Comparison of ENCODE assay signal across 8 cellular contexts in genomic region chr12:56521209-56521589, GRCh38. TPM values are rescaled to one million over a fixed set of nuclear protein-coding genes. Genes with fewer than 3 reads are reported as not detected.
DNase-seq lines count a peak whose midpoint lies in the region; ATAC-seq, FAIRE-seq and TF ChIP-seq lines count a peak whose summit lies in the region.

No MANE protein-coding gene starts in this region.

- H3K27ac ChIP-seq in HUES48 (ENCODE audit: low read depth, low read length) = peak overlapping the region; percentile 59
- no peak overlapping the region for H3K27ac ChIP-seq in iPS-20b (ENCODE audit: low read length)

- no peak for FAIRE-seq in GM12891 (lab: Jason Lieb, UNC)

- H3K4me3 Mint-ChIP-seq in activated naive CD8-positive, alpha-beta T cell = peak overlapping the region; percentile 71
- H3K4me3 Mint-ChIP-seq in stimulated activated naive B cell treated with anti-CD40 and anti-IgM and Interleukin-4, amounts not matched to agents 10 μg/mL and 1 μg/mL and 100 μg/mL, for 72 hours = peak overlapping the region; percentile 80 to 98

- no peak for TF ChIP-seq POLR2A in GM12891 (IDR thresholded peaks at IDR 0.05; ENCODE audit: low read depth, low read length)

- H3K9me3 ChIP-seq in HUES48 (ENCODE audit: control insufficient read depth, insufficient read depth, low read length) = no peaks in the 10 kb centered on the region
- H3K9me3 ChIP-seq in iPS-20b (ENCODE audit: insufficient read depth, low read depth, low read length) = no peaks in the 10 kb centered on the region

- H3K9me3 Mint-ChIP-seq in activated naive CD8-positive, alpha-beta T cell (ENCODE audit: low read depth) = no peaks in the 10 kb centered on the region
- no peaks in the 10 kb centered on the region for H3K9me3 Mint-ChIP-seq in stimulated activated naive B cell treated with anti-CD40 and anti-IgM and Interleukin-4, amounts not matched to agents 10 μg/mL and 1 μg/mL and 100 μg/mL, for 72 hours

- H3K27me3 Mint-ChIP-seq in activated naive CD8-positive, alpha-beta T cell = no peaks in the 10 kb centered on the region
- no peaks in the 10 kb centered on the region for H3K27me3 Mint-ChIP-seq in stimulated activated naive B cell treated with anti-CD40 and anti-IgM and Interleukin-4, amounts not matched to agents 10 μg/mL and 1 μg/mL and 100 μg/mL, for 72 hours

- H3K4me3 ChIP-seq in HUES48 (ENCODE audit: low read depth, low read length) (peak overlapping the region; percentile 51), iPS-20b (ENCODE audit: low read length) (peak overlapping the region; percentile 82; the same call in 1 of the 2 replicates)

- peak in 1 of 2 donors; percentile 19 for ATAC-seq in stimulated activated naive B cell treated with anti-CD40 and anti-IgM and Interleukin-4, amounts not matched to agents 10 μg/mL and 1 μg/mL and 100 μg/mL, for 72 hours (replicated peaks)
- ATAC-seq in GM21515 (IDR thresholded peaks at IDR 0.05; ENCODE audit: unreplicated experiment) = no peak

- no peaks in the 10 kb centered on the region for H3K36me3 Mint-ChIP-seq in activated naive CD8-positive, alpha-beta T cell
- no peaks in the 10 kb centered on the region for H3K36me3 Mint-ChIP-seq in stimulated activated naive B cell treated with anti-CD40 and anti-IgM and Interleukin-4, amounts not matched to agents 10 μg/mL and 1 μg/mL and 100 μg/mL, for 72 hours

- no peak overlapping the region for H3K27ac Mint-ChIP-seq in activated naive CD8-positive, alpha-beta T cell
- H3K27ac Mint-ChIP-seq in stimulated activated naive B cell treated with anti-CD40 and anti-IgM and Interleukin-4, amounts not matched to agents 10 μg/mL and 1 μg/mL and 100 μg/mL, for 72 hours = no peak overlapping the region

- no peaks in the 10 kb centered on the region for H3K27me3 ChIP-seq in HUES48 (ENCODE audit: control insufficient read depth, insufficient read depth, low read length)
- no peaks in the 10 kb centered on the region; the same call in 1 of the 2 replicates for H3K27me3 ChIP-seq in iPS-20b (ENCODE audit: insufficient read depth, low read length)

- peaks cover 32% of the 10 kb centered on the region for H3K4me1 Mint-ChIP-seq in activated naive CD8-positive, alpha-beta T cell (ENCODE audit: low read depth)
- peaks cover 9 to 34% of the 10 kb centered on the region in 2 donors for H3K4me1 Mint-ChIP-seq in stimulated activated naive B cell treated with anti-CD40 and anti-IgM and Interleukin-4, amounts not matched to agents 10 μg/mL and 1 μg/mL and 100 μg/mL, for 72 hours

- peaks cover 17% of the 10 kb centered on the region for H3K4me1 ChIP-seq in HUES48 (ENCODE audit: control insufficient read depth, insufficient read depth, low read length)
- no peaks in the 10 kb centered on the region; the same call in 1 of the 2 replicates for H3K4me1 ChIP-seq in iPS-20b (ENCODE audit: insufficient read depth, low read length)

- H3K9ac ChIP-seq in HUES48 (ENCODE audit: low read depth, low read length) (peak overlapping the region; percentile 51; the same call in 1 of the 2 replicates), iPS-20b (ENCODE audit: low read depth, low read length) (peak overlapping the region; percentile 45; the same call in 1 of the 2 replicates)

- no peak for DNase-seq in stimulated activated naive B cell treated with anti-CD40 and anti-IgM and Interleukin-4, amounts not matched to agents 10 μg/mL and 1 μg/mL and 100 μg/mL, for 72 hours
- no peak for DNase-seq in GM12891 (ENCODE audit: insufficient read length, low spot score)
- DNase-seq in NCI-H2196 (lab: John Stamatoyannopoulos, UW; ENCODE audit: unreplicated experiment) = no peak
- no peak for DNase-seq in inferior parietal cortex (ENCODE audit: extremely low spot score)

- no peaks in the 10 kb centered on the region for H3K36me3 ChIP-seq in HUES48 (ENCODE audit: control insufficient read depth, insufficient read depth, low read length)
- no peaks in the 10 kb centered on the region for H3K36me3 ChIP-seq in iPS-20b (ENCODE audit: insufficient read depth, low read depth, low read length)

TF ChIP-seq in GM12891, 5 proteins besides CTCF, POLR2A, EP300 and RAD21:
- TF ChIP-seq SPI1 (IDR thresholded peaks at IDR 0.05; ENCODE audit: low read depth, low read length) = no peak
- no peak for TF ChIP-seq PAX5 (IDR thresholded peaks at IDR 0.05; ENCODE audit: insufficient read depth, low read length, severe bottlenecking)
- TF ChIP-seq POU2F2 (IDR thresholded peaks at IDR 0.05; ENCODE audit: low read depth, low read length) = no peak
- no peak for TF ChIP-seq TAF1 (IDR thresholded peaks at IDR 0.05; ENCODE audit: low read depth, low read length)
- no peak for TF ChIP-seq POLR2AphosphoS5 (IDR thresholded peaks at IDR 0.05; ENCODE audit: low read depth, low read length)

RNA-seq across cellular contexts. Expression of gene RBMS2, which starts 0.4 kb away (rescaled TPM):
- polyA plus RNA-seq in GM12891 (2012; ENCODE audit: low read depth, missing spikeins) = 2.3 TPM

RNA-seq across cellular contexts. Expression of gene GLS2, which starts 33.2 kb away (rescaled TPM):
- 3.4 TPM for polyA plus RNA-seq in GM12891 (2012; ENCODE audit: low read depth, missing spikeins)

RNA-seq across cellular contexts. Expression of gene SPRYD4, which starts 52.8 kb away (rescaled TPM):
- 1.8 TPM for polyA plus RNA-seq in GM12891 (2012; ENCODE audit: low read depth, missing spikeins)
